In the genomic region with DNA sequence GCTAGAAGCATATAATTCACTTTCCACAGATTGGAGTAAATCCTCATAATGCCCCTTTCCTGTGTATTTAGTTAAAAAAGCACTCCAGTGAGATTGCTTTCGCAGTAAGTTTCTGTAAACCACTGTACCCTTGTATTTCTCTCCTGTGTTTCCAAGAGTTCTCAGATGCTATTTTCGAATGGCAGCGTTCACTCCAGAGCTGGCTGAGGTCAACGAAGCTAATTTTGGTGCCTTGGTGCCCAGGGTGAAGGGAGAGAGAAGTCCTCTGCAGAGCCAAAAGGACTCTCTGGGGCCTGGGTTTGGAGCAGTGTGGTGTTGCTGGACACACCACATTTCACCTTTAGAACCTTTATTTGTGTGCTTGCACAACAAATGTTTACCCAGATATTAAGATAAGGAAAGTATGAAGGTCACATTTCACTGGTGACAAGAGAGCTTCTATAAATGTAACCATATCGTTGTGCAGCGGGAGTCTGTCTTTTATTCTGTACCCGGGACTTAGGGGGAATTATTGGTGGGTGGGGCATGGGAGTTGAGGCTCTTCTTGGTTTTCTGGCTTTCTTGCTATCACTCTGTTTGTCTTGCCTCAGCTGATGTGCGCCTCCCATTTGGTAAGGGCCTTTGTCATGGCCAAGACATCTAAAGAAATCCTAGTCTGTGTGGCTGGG, we compare ENCODE assay signal across 1 cellular context.
TF ChIP-seq lines count a peak whose summit lies in the region.

No MANE protein-coding gene starts in this region.

TF ChIP-seq in HepG2, 621 proteins besides CTCF, POLR2A, EP300 and RAD21 (continued from another document and continues in another):
- TF ChIP-seq KDM6A (CRISPR knock-in tag; IDR thresholded peaks at IDR 0.05; ENCODE audit: low read depth) (peak; percentile 86), NR3C1 (CRISPR knock-in tag; IDR thresholded peaks at IDR 0.05) (no peak), ZNF816 (CRISPR knock-in tag; IDR thresholded peaks at IDR 0.05; ENCODE audit: borderline replicate concordance) (no peak), ZNF430 (CRISPR knock-in tag; IDR thresholded peaks at IDR 0.05) (peak; percentile 58; the same call in 1 of the 2 replicates), ZSCAN31 (CRISPR knock-in tag; IDR thresholded peaks at IDR 0.05; ENCODE audit: low read depth) (no peak), SRSF9 (IDR thresholded peaks at IDR 0.05; ENCODE audit: borderline replicate concordance, insufficient read depth, low read depth, low read length, poor library complexity, severe bottlenecking) (no peak), ZSCAN25 (CRISPR knock-in tag; IDR thresholded peaks at IDR 0.05) (no peak), RORA (CRISPR knock-in tag; IDR thresholded peaks at IDR 0.05) (peak; percentile 71; the same call in 1 of the 2 replicates), ZNF883 (CRISPR knock-in tag; IDR thresholded peaks at IDR 0.05; ENCODE audit: not compliant biosample characterization) (no peak), PHF5A (CRISPR knock-in tag; IDR thresholded peaks at IDR 0.05; ENCODE audit: low read depth, unreplicated experiment) (peak; percentile 79), HOXD1 (CRISPR knock-in tag; IDR thresholded peaks at IDR 0.05) (0 out of 2 replicates have a peak, but pooled peaks have one; percentile 66), RBAK (CRISPR knock-in tag; IDR thresholded peaks at IDR 0.05) (no peak), ZIK1 (CRISPR knock-in tag; IDR thresholded peaks at IDR 0.05; ENCODE audit: borderline replicate concordance, low read depth) (no peak), ZNF329 (CRISPR knock-in tag; IDR thresholded peaks at IDR 0.05; ENCODE audit: low read depth) (no peak)
- TF ChIP-seq, protein P1, sequence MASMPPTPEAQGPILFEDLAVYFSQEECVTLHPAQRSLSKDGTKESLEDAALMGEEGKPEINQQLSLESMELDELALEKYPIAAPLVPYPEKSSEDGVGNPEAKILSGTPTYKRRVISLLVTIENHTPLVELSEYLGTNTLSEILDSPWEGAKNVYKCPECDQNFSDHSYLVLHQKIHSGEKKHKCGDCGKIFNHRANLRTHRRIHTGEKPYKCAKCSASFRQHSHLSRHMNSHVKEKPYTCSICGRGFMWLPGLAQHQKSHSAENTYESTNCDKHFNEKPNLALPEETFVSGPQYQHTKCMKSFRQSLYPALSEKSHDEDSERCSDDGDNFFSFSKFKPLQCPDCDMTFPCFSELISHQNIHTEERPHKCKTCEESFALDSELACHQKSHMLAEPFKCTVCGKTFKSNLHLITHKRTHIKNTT (CRISPR knock-in tag; IDR thresholded peaks at IDR 0.05), result no peak
- TF ChIP-seq, protein P2, sequence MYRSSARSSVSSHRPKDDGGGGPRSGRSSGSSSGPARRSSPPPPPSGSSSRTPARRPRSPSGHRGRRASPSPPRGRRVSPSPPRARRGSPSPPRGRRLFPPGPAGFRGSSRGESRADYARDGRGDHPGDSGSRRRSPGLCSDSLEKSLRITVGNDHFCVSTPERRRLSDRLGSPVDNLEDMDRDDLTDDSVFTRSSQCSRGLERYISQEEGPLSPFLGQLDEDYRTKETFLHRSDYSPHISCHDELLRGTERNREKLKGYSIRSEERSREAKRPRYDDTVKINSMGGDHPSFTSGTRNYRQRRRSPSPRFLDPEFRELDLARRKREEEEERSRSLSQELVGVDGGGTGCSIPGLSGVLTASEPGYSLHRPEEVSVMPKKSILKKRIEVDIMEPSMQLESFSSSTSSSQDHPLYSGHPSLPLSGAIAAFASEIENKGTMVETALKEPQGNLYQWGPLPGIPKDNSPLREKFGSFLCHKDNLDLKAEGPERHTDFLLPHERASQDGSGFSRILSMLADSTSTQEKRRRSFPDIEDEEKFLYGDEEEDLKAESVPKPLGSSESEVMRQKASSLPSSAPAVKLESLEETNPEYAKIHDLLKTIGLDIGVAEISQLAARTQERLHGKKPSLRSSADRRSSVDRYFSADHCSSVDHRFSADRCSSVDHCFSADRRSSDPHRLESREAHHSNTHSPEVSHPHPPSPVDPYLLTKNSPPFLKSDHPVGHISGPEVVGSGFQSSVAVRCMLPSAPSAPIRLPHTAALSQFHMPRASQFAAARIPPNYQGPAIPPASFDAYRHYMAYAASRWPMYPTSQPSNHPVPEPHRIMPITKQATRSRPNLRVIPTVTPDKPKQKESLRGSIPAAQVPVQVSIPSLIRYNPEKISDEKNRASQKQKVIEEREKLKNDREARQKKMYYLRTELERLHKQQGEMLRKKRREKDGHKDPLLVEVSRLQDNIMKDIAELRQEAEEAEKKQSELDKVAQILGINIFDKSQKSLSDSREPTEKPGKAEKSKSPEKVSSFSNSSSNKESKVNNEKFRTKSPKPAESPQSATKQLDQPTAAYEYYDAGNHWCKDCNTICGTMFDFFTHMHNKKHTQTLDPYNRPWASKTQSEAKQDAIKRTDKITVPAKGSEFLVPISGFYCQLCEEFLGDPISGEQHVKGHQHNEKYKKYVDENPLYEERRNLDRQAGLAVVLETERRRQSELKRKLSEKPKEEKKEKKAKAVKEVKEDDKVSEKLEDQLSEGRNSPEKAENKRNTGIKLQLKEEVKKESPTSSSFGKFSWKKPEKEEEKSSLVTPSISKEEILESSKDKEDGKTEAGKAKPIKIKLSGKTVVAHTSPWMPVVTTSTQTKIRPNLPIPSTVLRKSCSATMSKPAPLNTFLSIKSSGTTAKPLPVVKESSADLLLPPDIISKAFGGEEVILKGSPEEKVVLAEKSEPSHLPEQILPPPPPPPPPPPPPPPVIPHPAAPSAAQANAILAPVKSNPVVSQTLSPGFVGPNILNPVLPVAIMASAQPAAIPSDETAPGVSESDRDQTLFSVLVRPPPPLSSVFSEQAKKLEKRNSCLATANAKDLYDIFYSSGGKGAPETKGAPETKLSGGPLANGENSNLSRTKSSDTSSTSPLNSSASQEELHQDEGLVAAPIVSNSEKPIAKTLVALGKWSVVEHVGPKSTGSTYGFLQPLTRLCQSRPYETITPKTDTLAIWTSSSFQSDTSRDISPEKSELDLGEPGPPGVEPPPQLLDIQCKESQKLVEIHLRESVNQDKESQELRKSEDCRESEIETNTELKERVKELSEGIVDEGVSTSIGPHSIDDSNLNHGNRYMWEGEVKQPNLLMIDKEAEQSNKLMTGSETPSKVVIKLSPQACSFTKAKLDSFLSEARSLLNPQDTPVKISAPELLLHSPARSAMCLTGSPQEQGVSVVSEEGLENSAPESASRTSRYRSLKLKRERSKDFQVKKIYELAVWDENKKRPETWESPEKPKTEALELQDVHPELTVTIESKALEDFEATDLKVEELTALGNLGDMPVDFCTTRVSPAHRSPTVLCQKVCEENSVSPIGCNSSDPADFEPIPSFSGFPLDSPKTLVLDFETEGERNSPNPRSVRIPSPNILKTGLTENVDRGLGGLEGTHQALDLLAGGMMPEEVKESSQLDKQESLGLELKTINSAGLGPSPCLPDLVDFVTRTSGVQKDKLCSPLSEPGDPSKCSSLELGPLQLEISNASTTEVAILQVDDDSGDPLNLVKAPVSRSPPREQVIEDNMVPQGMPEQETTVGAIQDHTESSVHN (CRISPR knock-in tag; IDR thresholded peaks at IDR 0.05), result no peak
- TF ChIP-seq, protein P3, sequence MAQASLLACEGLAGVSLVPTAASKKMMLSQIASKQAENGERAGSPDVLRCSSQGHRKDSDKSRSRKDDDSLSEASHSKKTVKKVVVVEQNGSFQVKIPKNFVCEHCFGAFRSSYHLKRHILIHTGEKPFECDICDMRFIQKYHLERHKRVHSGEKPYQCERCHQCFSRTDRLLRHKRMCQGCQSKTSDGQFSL (CRISPR knock-in tag; IDR thresholded peaks at IDR 0.05), result no peak
- TF ChIP-seq, protein P4, sequence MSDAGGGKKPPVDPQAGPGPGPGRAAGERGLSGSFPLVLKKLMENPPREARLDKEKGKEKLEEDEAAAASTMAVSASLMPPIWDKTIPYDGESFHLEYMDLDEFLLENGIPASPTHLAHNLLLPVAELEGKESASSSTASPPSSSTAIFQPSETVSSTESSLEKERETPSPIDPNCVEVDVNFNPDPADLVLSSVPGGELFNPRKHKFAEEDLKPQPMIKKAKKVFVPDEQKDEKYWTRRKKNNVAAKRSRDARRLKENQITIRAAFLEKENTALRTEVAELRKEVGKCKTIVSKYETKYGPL (CRISPR knock-in tag; IDR thresholded peaks at IDR 0.05), result peak; percentile 64
- TF ChIP-seq, protein P5, sequence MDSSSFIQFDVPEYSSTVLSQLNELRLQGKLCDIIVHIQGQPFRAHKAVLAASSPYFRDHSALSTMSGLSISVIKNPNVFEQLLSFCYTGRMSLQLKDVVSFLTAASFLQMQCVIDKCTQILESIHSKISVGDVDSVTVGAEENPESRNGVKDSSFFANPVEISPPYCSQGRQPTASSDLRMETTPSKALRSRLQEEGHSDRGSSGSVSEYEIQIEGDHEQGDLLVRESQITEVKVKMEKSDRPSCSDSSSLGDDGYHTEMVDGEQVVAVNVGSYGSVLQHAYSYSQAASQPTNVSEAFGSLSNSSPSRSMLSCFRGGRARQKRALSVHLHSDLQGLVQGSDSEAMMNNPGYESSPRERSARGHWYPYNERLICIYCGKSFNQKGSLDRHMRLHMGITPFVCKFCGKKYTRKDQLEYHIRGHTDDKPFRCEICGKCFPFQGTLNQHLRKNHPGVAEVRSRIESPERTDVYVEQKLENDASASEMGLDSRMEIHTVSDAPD (CRISPR knock-in tag; IDR thresholded peaks at IDR 0.05), result peak; percentile 99
- TF ChIP-seq, protein P6, sequence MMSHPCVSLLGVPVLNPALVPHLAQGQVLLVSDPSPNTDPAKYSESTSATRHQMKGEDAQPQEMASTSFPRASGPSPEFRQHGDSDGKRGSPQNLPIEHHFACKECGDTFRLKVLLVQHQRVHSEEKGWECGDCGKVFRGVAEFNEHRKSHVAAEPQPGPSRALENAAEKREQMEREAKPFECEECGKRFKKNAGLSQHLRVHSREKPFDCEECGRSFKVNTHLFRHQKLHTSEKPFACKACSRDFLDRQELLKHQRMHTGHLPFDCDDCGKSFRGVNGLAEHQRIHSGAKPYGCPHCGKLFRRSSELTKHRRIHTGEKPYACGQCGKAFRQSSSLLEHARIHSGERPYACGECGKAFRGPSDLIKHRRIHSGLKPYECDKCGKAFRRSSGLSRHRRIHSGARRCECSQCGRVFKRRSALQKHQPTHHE (CRISPR knock-in tag; IDR thresholded peaks at IDR 0.05; ENCODE audit: borderline replicate concordance), result peak; percentile 54; the same call in 1 of the 2 replicates
- TF ChIP-seq, protein P7, sequence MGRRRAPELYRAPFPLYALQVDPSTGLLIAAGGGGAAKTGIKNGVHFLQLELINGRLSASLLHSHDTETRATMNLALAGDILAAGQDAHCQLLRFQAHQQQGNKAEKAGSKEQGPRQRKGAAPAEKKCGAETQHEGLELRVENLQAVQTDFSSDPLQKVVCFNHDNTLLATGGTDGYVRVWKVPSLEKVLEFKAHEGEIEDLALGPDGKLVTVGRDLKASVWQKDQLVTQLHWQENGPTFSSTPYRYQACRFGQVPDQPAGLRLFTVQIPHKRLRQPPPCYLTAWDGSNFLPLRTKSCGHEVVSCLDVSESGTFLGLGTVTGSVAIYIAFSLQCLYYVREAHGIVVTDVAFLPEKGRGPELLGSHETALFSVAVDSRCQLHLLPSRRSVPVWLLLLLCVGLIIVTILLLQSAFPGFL (CRISPR knock-in tag; IDR thresholded peaks at IDR 0.05), result no peak
- TF ChIP-seq, protein P8, sequence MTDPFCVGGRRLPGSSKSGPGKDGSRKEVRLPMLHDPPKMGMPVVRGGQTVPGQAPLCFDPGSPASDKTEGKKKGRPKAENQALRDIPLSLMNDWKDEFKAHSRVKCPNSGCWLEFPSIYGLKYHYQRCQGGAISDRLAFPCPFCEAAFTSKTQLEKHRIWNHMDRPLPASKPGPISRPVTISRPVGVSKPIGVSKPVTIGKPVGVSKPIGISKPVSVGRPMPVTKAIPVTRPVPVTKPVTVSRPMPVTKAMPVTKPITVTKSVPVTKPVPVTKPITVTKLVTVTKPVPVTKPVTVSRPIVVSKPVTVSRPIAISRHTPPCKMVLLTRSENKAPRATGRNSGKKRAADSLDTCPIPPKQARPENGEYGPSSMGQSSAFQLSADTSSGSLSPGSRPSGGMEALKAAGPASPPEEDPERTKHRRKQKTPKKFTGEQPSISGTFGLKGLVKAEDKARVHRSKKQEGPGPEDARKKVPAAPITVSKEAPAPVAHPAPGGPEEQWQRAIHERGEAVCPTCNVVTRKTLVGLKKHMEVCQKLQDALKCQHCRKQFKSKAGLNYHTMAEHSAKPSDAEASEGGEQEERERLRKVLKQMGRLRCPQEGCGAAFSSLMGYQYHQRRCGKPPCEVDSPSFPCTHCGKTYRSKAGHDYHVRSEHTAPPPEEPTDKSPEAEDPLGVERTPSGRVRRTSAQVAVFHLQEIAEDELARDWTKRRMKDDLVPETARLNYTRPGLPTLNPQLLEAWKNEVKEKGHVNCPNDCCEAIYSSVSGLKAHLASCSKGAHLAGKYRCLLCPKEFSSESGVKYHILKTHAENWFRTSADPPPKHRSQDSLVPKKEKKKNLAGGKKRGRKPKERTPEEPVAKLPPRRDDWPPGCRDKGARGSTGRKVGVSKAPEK (CRISPR knock-in tag; IDR thresholded peaks at IDR 0.05; ENCODE audit: borderline replicate concordance), result no peak
- TF ChIP-seq, protein P9, sequence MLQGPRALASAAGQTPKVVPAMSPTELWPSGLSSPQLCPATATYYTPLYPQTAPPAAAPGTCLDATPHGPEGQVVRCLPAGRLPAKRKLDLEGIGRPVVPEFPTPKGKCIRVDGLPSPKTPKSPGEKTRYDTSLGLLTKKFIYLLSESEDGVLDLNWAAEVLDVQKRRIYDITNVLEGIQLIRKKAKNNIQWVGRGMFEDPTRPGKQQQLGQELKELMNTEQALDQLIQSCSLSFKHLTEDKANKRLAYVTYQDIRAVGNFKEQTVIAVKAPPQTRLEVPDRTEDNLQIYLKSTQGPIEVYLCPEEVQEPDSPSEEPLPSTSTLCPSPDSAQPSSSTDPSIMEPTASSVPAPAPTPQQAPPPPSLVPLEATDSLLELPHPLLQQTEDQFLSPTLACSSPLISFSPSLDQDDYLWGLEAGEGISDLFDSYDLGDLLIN (CRISPR knock-in tag; IDR thresholded peaks at IDR 0.05; ENCODE audit: borderline replicate concordance), result no peak
- TF ChIP-seq, protein P10, sequence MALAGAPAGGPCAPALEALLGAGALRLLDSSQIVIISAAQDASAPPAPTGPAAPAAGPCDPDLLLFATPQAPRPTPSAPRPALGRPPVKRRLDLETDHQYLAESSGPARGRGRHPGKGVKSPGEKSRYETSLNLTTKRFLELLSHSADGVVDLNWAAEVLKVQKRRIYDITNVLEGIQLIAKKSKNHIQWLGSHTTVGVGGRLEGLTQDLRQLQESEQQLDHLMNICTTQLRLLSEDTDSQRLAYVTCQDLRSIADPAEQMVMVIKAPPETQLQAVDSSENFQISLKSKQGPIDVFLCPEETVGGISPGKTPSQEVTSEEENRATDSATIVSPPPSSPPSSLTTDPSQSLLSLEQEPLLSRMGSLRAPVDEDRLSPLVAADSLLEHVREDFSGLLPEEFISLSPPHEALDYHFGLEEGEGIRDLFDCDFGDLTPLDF (CRISPR knock-in tag; IDR thresholded peaks at IDR 0.05), result peak; percentile 32; the same call in 1 of the 2 replicates
- TF ChIP-seq, protein P11, sequence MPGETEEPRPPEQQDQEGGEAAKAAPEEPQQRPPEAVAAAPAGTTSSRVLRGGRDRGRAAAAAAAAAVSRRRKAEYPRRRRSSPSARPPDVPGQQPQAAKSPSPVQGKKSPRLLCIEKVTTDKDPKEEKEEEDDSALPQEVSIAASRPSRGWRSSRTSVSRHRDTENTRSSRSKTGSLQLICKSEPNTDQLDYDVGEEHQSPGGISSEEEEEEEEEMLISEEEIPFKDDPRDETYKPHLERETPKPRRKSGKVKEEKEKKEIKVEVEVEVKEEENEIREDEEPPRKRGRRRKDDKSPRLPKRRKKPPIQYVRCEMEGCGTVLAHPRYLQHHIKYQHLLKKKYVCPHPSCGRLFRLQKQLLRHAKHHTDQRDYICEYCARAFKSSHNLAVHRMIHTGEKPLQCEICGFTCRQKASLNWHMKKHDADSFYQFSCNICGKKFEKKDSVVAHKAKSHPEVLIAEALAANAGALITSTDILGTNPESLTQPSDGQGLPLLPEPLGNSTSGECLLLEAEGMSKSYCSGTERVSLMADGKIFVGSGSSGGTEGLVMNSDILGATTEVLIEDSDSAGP (CRISPR knock-in tag; IDR thresholded peaks at IDR 0.05; ENCODE audit: borderline replicate concordance), result peak; percentile 20; the same call in 1 of the 2 replicates
